ENCODE assay signal across 26 cellular contexts in the genomic region with DNA sequence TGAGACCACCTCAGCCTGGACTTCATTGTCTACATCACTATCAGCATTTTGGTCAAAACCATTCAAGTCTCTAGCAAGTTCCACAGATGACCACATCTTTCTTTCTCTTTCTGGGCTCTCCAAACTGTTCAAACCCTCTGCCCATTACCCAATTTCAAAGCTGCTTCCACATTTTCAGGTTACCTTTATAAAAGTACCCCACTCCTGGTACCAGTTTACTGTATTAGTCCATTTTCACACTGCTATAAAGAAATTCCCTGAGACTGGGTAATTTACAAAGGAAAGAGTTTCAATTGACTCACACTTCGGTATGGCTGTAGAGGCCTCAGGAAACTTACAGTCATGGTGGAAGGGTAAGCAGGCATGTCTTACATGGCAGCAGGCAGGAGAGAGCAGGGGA.
DNase-seq lines count a peak whose midpoint lies in the region; ATAC-seq, FAIRE-seq and TF ChIP-seq lines count a peak whose summit lies in the region.
"Had no signal": no experiment of that assay in that cellular context is flagged by ENCODE, and none has a peak within 500 bp of the region (broad histone marks: within the 10 kb centered on the region; RNA-seq: fewer than 3 reads in every experiment).

No MANE protein-coding gene starts in this region.

- POLR2A ChIA-PET in activated CD4-positive, alpha-beta T cell treated with anti-CD3 and anti-CD28 coated beads, Interleukin-2, amount 10 ng/mL, durations not matched to agents 7 days and 5 days (lab: Charles Lee): no interaction called here

- H3K4me2 ChIP-seq in Karpas-422 (ENCODE audit: low read depth, low read length, poor library complexity, severe bottlenecking): no peak overlapping the region
- H3K4me2 ChIP-seq: BLaER1 had no signal

- H3K9me3 ChIP-seq in Karpas-422 (ENCODE audit: low read length): peaks cover 13% of the 10 kb centered on the region; the same call in 1 of the 2 replicates
- H3K9me3 ChIP-seq: BE2C had no signal

- peaks cover 65% of the 10 kb centered on the region for H3K36me3 Mint-ChIP-seq in endothelial cell (ENCODE audit: low read depth, unreplicated experiment)
- H3K36me3 Mint-ChIP-seq in activated CD4-positive, alpha-beta T cell treated with anti-CD3 and anti-CD28 coated beads, Interleukin-2, amount 10 ng/mL, durations not matched to agents 7 days and 5 days (ENCODE audit: low read depth): no peaks in the 10 kb centered on the region
- H3K36me3 Mint-ChIP-seq: CD14-positive monocyte; CD4-positive, alpha-beta memory T cell; CD4-positive, CD25-positive, alpha-beta regulatory T cell; CD8-positive, alpha-beta memory T cell had no signal

- ATAC-seq in foreskin keratinocyte: no peak
- ATAC-seq: GM12878 had no signal

- no peak overlapping the region for H3K27ac Mint-ChIP-seq in endothelial cell (ENCODE audit: unreplicated experiment)
- H3K27ac Mint-ChIP-seq in activated CD4-positive, alpha-beta T cell treated with anti-CD3 and anti-CD28 coated beads, Interleukin-2, amount 10 ng/mL, durations not matched to agents 7 days and 5 days: no peak overlapping the region
- H3K27ac Mint-ChIP-seq: CD14-positive monocyte; CD4-positive, alpha-beta memory T cell; CD4-positive, CD25-positive, alpha-beta regulatory T cell; CD8-positive, alpha-beta memory T cell had no signal

- peak overlapping the region; percentile 72 for H3K4me3 Mint-ChIP-seq in endothelial cell (ENCODE audit: unreplicated experiment)
- H3K4me3 Mint-ChIP-seq in activated CD4-positive, alpha-beta T cell treated with anti-CD3 and anti-CD28 coated beads, Interleukin-2, amount 10 ng/mL, durations not matched to agents 7 days and 5 days: no peak overlapping the region
- H3K4me3 Mint-ChIP-seq: CD14-positive monocyte; CD4-positive, alpha-beta memory T cell; CD4-positive, CD25-positive, alpha-beta regulatory T cell; CD8-positive, alpha-beta memory T cell had no signal

- TF ChIP-seq CTCF in endothelial cell (IDR thresholded peaks at IDR 0.05; ENCODE audit: unreplicated experiment) (no peak), foreskin keratinocyte (conservative IDR thresholded peaks at IDR 0.05) (no peak)

- peaks cover 12% of the 10 kb centered on the region for H3K9me3 Mint-ChIP-seq in endothelial cell (ENCODE audit: unreplicated experiment)
- peaks cover 10% of the 10 kb centered on the region for H3K9me3 Mint-ChIP-seq in activated CD4-positive, alpha-beta T cell treated with anti-CD3 and anti-CD28 coated beads, Interleukin-2, amount 10 ng/mL, durations not matched to agents 7 days and 5 days

- H4K20me1 ChIP-seq in Karpas-422 (ENCODE audit: insufficient read depth, low read depth, low read length): no peaks in the 10 kb centered on the region
- H4K20me1 ChIP-seq: BLaER1 had no signal

- no peak overlapping the region for H3K27ac ChIP-seq in Karpas-422 (ENCODE audit: low read length)
- no peak overlapping the region for H3K27ac ChIP-seq in foreskin keratinocyte
- H3K27ac ChIP-seq: BLaER1 had no signal

- no peak overlapping the region for H3K4me3 ChIP-seq in Karpas-422 (ENCODE audit: low read length)
- H3K4me3 ChIP-seq: BLaER1, GM12878 had no signal

- no peak overlapping the region for H2AFZ ChIP-seq in Karpas-422 (ENCODE audit: low read length)

- no peaks in the 10 kb centered on the region for H3K9me2 ChIP-seq in Karpas-422 (replicated peaks; ENCODE audit: insufficient read depth, low read length)

- DNase-seq in HTR-8/SVneo (ENCODE audit: insufficient read length, low spot score) (no peak), endothelial cell (ENCODE audit: low spot score) (no peak), Karpas-422 (no peak), foreskin keratinocyte (no peak)
- no peak for DNase-seq in activated CD4-positive, alpha-beta T cell treated with anti-CD3 and anti-CD28 coated beads, Interleukin-2, amount 10 ng/mL, durations not matched to agents 7 days and 5 days
- DNase-seq: 8988T; ACHN; BE2C; C1 segment of cervical spinal cord; CD4-positive, alpha-beta memory T cell; CD4-positive, CD25-positive, alpha-beta regulatory T cell; CD8-positive, alpha-beta memory T cell; COR-L47; DMS 273 treated with DMSO at 0.1 percent for 48 hours; DMS153; DMS53; DMS79; DND-41; EL; GDM1 had no signal

- H3K4me1 Mint-ChIP-seq in endothelial cell (ENCODE audit: unreplicated experiment): no peaks in the 10 kb centered on the region
- no peaks in the 10 kb centered on the region for H3K4me1 Mint-ChIP-seq in activated CD4-positive, alpha-beta T cell treated with anti-CD3 and anti-CD28 coated beads, Interleukin-2, amount 10 ng/mL, durations not matched to agents 7 days and 5 days
- H3K4me1 Mint-ChIP-seq: CD14-positive monocyte; CD4-positive, alpha-beta memory T cell; CD4-positive, CD25-positive, alpha-beta regulatory T cell; CD8-positive, alpha-beta memory T cell had no signal

- no peaks in the 10 kb centered on the region for H3K27me3 ChIP-seq in Karpas-422 (ENCODE audit: low read length)
- H3K27me3 ChIP-seq in foreskin keratinocyte: no peaks in the 10 kb centered on the region
- H3K27me3 ChIP-seq: BE2C, BLaER1 had no signal

- no peak overlapping the region for H3K9ac ChIP-seq in Karpas-422 (ENCODE audit: low read length)
- H3K9ac ChIP-seq: BLaER1 had no signal

- H3K79me2 ChIP-seq in Karpas-422 (ENCODE audit: low read length): no peaks in the 10 kb centered on the region

- CTCF ChIA-PET in activated CD4-positive, alpha-beta T cell treated with anti-CD3 and anti-CD28 coated beads, Interleukin-2, amount 10 ng/mL, durations not matched to agents 7 days and 5 days (lab: Charles Lee): no interaction called here

- no peaks in the 10 kb centered on the region for H3K36me3 ChIP-seq in Karpas-422 (ENCODE audit: insufficient read depth, low read length)
- H3K36me3 ChIP-seq: BE2C, BLaER1 had no signal

- FAIRE-seq in HTR-8/SVneo (lab: Jason Lieb, UNC): peak; percentile 4
- FAIRE-seq: A204.1, GM12878, GM12892, GM18507 had no signal

- H3K4me1 ChIP-seq in Karpas-422 (ENCODE audit: low read length) (no peaks in the 10 kb centered on the region), foreskin keratinocyte (no peaks in the 10 kb centered on the region)
- H3K4me1 ChIP-seq: BE2C, BLaER1 had no signal

- peaks cover 2% of the 10 kb centered on the region for H3K27me3 Mint-ChIP-seq in endothelial cell (ENCODE audit: unreplicated experiment)
- no peaks in the 10 kb centered on the region for H3K27me3 Mint-ChIP-seq in activated CD4-positive, alpha-beta T cell treated with anti-CD3 and anti-CD28 coated beads, Interleukin-2, amount 10 ng/mL, durations not matched to agents 7 days and 5 days
- H3K27me3 Mint-ChIP-seq: CD4-positive, alpha-beta memory T cell; CD4-positive, CD25-positive, alpha-beta regulatory T cell; CD8-positive, alpha-beta memory T cell had no signal
